In genomic region chr5:168195110-168195509, GRCh38 we compare ENCODE assay signal across 20 cellular contexts.
DNase-seq lines count a peak whose midpoint lies in the region; ATAC-seq, FAIRE-seq and TF ChIP-seq lines count a peak whose summit lies in the region.
"Had no signal": no experiment of that assay in that cellular context is flagged by ENCODE, and none has a peak within 500 bp of the region (broad histone marks: within the 10 kb centered on the region; RNA-seq: fewer than 3 reads in every experiment).

No MANE protein-coding gene starts in this region.

- peak overlapping the region; percentile 68 for H3K27ac Mint-ChIP-seq in neural progenitor cell

- TF ChIP-seq POLR2A in GM12892 (IDR thresholded peaks at IDR 0.05; ENCODE audit: low read depth, low read length) (no peak), H1 (IDR thresholded peaks at IDR 0.05; ENCODE audit: control extremely low read depth in 1 of 2, low read depth in 2 of 2, low read length in 2 of 2) (no peak), esophagus squamous epithelium (IDR thresholded peaks at IDR 0.05) (no peak)

- H3K79me2 ChIP-seq in H1 (ENCODE audit: control insufficient read depth in 1 of 2, insufficient read depth in 2 of 2, low read length in 2 of 2) (no peaks in the 10 kb centered on the region), neural progenitor cell (ENCODE audit: low read depth) (no peaks in the 10 kb centered on the region)

- no peaks in the 10 kb centered on the region; the same call in 1 of the 2 replicates for H3K23me2 ChIP-seq in H1 (ENCODE audit: low read depth, low read length)

- peaks cover 7% of the 10 kb centered on the region for H3K27me3 Mint-ChIP-seq in neural progenitor cell (ENCODE audit: insufficient read depth, low read depth)
- H3K27me3 Mint-ChIP-seq: CD4-positive, CD25-positive, alpha-beta regulatory T cell had no signal

- H2BK12ac ChIP-seq in H1 (ENCODE audit: low read depth, low read length), result no peak overlapping the region

- H3K36me3 Mint-ChIP-seq in neural progenitor cell, result peaks cover 27% of the 10 kb centered on the region
- H3K36me3 Mint-ChIP-seq: CD4-positive, CD25-positive, alpha-beta regulatory T cell had no signal

- peaks cover 46% of the 10 kb centered on the region for H3K4me1 Mint-ChIP-seq in neural progenitor cell
- H3K4me1 Mint-ChIP-seq: CD4-positive, CD25-positive, alpha-beta regulatory T cell had no signal

- no peak overlapping the region for H3K18ac ChIP-seq in H1 (ENCODE audit: extremely low read depth, low read length)

- H2AFZ ChIP-seq in H1 (ENCODE audit: low read length) (no peak overlapping the region), neural progenitor cell (replicated peaks) (no peak overlapping the region)
- H2AFZ ChIP-seq: GM23248 had no signal

- H3K4me3 ChIP-seq in H1 (ENCODE audit: extremely low read depth in 1 of 4, insufficient read depth in 2 of 4, low read depth in 3 of 4, low read length in 4 of 4) (no peak overlapping the region), neural progenitor cell (no peak overlapping the region), esophagus squamous epithelium (no peak overlapping the region)
- H3K4me3 ChIP-seq: GM23248, K562 had no signal

- H2AK5ac ChIP-seq in H1 (ENCODE audit: low read depth, low read length), result no peak overlapping the region

- no peak for ATAC-seq in HG03469 (IDR thresholded peaks at IDR 0.05; ENCODE audit: unreplicated experiment)
- ATAC-seq: K562 had no signal

- no peak for TF ChIP-seq RAD21 in H1 (IDR thresholded peaks at IDR 0.05 in 1 of 2, conservative IDR thresholded peaks at IDR 0.05 in 1 of 2; ENCODE audit: low read depth in 2 of 2, low read length in 2 of 2)

- H3K27ac ChIP-seq in H1 (ENCODE audit: low read depth, low read length), result no peak overlapping the region
- H3K27ac ChIP-seq in neural progenitor cell, result no peak overlapping the region
- H3K27ac ChIP-seq in esophagus squamous epithelium, result no peak overlapping the region
- H3K27ac ChIP-seq: GM23248 had no signal

- no peak overlapping the region for H3K23ac ChIP-seq in H1 (ENCODE audit: insufficient read length)

- in situ Hi-C loops in G401 (cut with HindIII; ENCODE audit: low sequenced_read_pairs), result no loop called here

- H3K9me3 ChIP-seq in H1 (ENCODE audit: insufficient read depth in 2 of 2, low read depth in 1 of 2, low read length in 1 of 2) (no peaks in the 10 kb centered on the region), neural progenitor cell (ENCODE audit: low read depth) (no peaks in the 10 kb centered on the region), esophagus squamous epithelium (no peaks in the 10 kb centered on the region)
- H3K9me3 ChIP-seq: BE2C, Caco-2 had no signal

- DNase-seq in G401 (ENCODE audit: low spot score) (peak; percentile 13), GM12892 (ENCODE audit: insufficient read length) (no peak), H1 (ENCODE audit: low read depth in 1 of 2, low spot score in 2 of 2) (no peak), neural progenitor cell (ENCODE audit: low spot score) (no peak), NCI-H1694 treated with DMSO at 0.1 percent for 48 hours (lab: John Stamatoyannopoulos, UW) (no peak), esophagus squamous epithelium (lab: John Stamatoyannopoulos, UW) (no peak)
- DNase-seq: ACHN; BE2C; C1 segment of cervical spinal cord; Caco-2; CD4-positive, CD25-positive, alpha-beta regulatory T cell; GDM1; GM23248; H7; IMR-90 had no signal

- H3K4me1 ChIP-seq in H1 (replicated peaks in 1 of 4; ENCODE audit: control insufficient read depth in 3 of 4, insufficient read depth in 4 of 4, low read length in 3 of 4) (no peaks in the 10 kb centered on the region), neural progenitor cell (peaks cover 38% of the 10 kb centered on the region), esophagus squamous epithelium (no peaks in the 10 kb centered on the region)
- H3K4me1 ChIP-seq: BE2C, Caco-2 had no signal

- H3K9me3 Mint-ChIP-seq in neural progenitor cell, result no peaks in the 10 kb centered on the region
- H3K9me3 Mint-ChIP-seq: CD4-positive, CD25-positive, alpha-beta regulatory T cell had no signal

- no peak overlapping the region for H2BK120ac ChIP-seq in H1 (replicated peaks; ENCODE audit: low read depth, low read length)

- TF ChIP-seq EP300 in H1 (IDR thresholded peaks at IDR 0.05; ENCODE audit: borderline replicate concordance in 1 of 2, low read depth in 2 of 2, low read length in 2 of 2), result no peak

- peak overlapping the region; percentile 70 for H4K91ac ChIP-seq in H1 (replicated peaks; ENCODE audit: insufficient read length, low read length)

- peak; percentile 33 for FAIRE-seq in GM12892 (lab: Jason Lieb, UNC)
- FAIRE-seq in H1 (lab: Jason Lieb, UNC), result no peak
- FAIRE-seq: A204.1, D721Med, GM19239, K562 had no signal

- H3K14ac ChIP-seq in H1 (ENCODE audit: insufficient read length), result no peak overlapping the region

- TF ChIP-seq CTCF in H1 (IDR thresholded peaks at IDR 0.05; ENCODE audit: control extremely low read depth in 1 of 3, insufficient read depth in 1 of 3, low read depth in 1 of 3, low read length in 3 of 3), result no peak
- TF ChIP-seq CTCF in neural progenitor cell (IDR thresholded peaks at IDR 0.05), result no peak
- TF ChIP-seq CTCF in esophagus squamous epithelium (IDR thresholded peaks at IDR 0.05), result no peak

- no peak overlapping the region for H3K56ac ChIP-seq in H1 (replicated peaks; ENCODE audit: insufficient read length, low read depth, low read length)

- H3K36me3 ChIP-seq in H1 (ENCODE audit: control insufficient read depth in 2 of 4, insufficient read depth in 4 of 4, low read length in 3 of 4), result no peaks in the 10 kb centered on the region
- no peaks in the 10 kb centered on the region for H3K36me3 ChIP-seq in neural progenitor cell
- peaks cover 0 to 5% (median 0%) of the 10 kb centered on the region in 3 donors for H3K36me3 ChIP-seq in esophagus squamous epithelium
- H3K36me3 ChIP-seq: BE2C had no signal

- WGBS in H1 (ENCODE audit: extremely low coverage in 1 of 2, insufficient coverage in 1 of 2, insufficient read length in 1 of 2, insufficient replicate concordance in 2 of 2, low coverage in 1 of 2, low lambda C conversion rate in 2 of 2, missing lambda C conversion rate in 1 of 2), 2 experiments, result 91% methylated on average over 9 of the region's 9 CpGs; no CpG with 5 or more reads in 1 of the 2 experiments
- 87 to 97% methylated on average over 6 to 9 of the region's 9 CpGs for WGBS in esophagus squamous epithelium, 2 donors

- H3K27me3 ChIP-seq in H1 (replicated peaks in 1 of 4; ENCODE audit: control insufficient read depth in 3 of 4, extremely low read depth in 1 of 4, insufficient read depth in 3 of 4, low read length in 3 of 4) (no peaks in the 10 kb centered on the region), neural progenitor cell (no peaks in the 10 kb centered on the region), esophagus squamous epithelium (no peaks in the 10 kb centered on the region)
- H3K27me3 ChIP-seq: BE2C had no signal

- H4K20me1 ChIP-seq in H1 (replicated peaks in 1 of 2; ENCODE audit: control insufficient read depth in 1 of 2, insufficient read depth in 2 of 2, low read length in 2 of 2) (no peaks in the 10 kb centered on the region), neural progenitor cell (ENCODE audit: low read depth) (no peaks in the 10 kb centered on the region)

- no peaks in the 10 kb centered on the region for H3K79me1 ChIP-seq in H1 (ENCODE audit: low read depth, low read length)

- no peak overlapping the region for H4K8ac ChIP-seq in H1 (ENCODE audit: extremely low read depth, insufficient read depth, low read length)

- no peak overlapping the region for H2BK15ac ChIP-seq in H1 (ENCODE audit: low read length)

- no peak overlapping the region for H3K9ac ChIP-seq in H1 (replicated peaks in 1 of 4; ENCODE audit: extremely low read depth in 1 of 4, low read depth in 3 of 4, low read length in 3 of 4)
- no peak overlapping the region for H3K9ac ChIP-seq in neural progenitor cell
- H3K9ac ChIP-seq: GM23248 had no signal

- intact Hi-C loops in esophagus squamous epithelium (cut with DNase I), result no loop called here

- no peak overlapping the region for H2BK5ac ChIP-seq in H1 (ENCODE audit: low read depth, low read length)

- H3F3A ChIP-seq in neural progenitor cell (ENCODE audit: low read depth), result peaks cover 6% of the 10 kb centered on the region

- no peak overlapping the region for H3K4ac ChIP-seq in H1 (replicated peaks; ENCODE audit: insufficient read length, low read depth, low read length)

- CTCF ChIA-PET in H1 (lab: Charles Lee; ENCODE audit: partially characterized antibody), result interaction anchor here (0.6 to 3.0 kb wide), 10 partner anchors 9 to 1146 kb away, joined by 3 to 8 read pairs (median 4); no protein-coding TSS in a partner anchor

- H4K5ac ChIP-seq in H1 (ENCODE audit: insufficient read length, low read depth, low read length), result no peak overlapping the region

- H2BK20ac ChIP-seq in H1 (ENCODE audit: low read length), result no peak overlapping the region

- H3K4me2 ChIP-seq in H1 (ENCODE audit: insufficient read depth in 1 of 2, low read depth in 2 of 2, low read length in 2 of 2) (no peak overlapping the region), neural progenitor cell (peak overlapping the region; percentile 59)

- H3K4me3 Mint-ChIP-seq in neural progenitor cell, result no peak overlapping the region
- H3K4me3 Mint-ChIP-seq: CD4-positive, CD25-positive, alpha-beta regulatory T cell had no signal

- POLR2A ChIA-PET in H1 (lab: Charles Lee; ENCODE audit: partially characterized antibody), result no interaction called here

TF ChIP-seq in H1, 55 proteins besides CTCF, POLR2A, EP300 and RAD21 (continues in another document):
- TF ChIP-seq FOSL1 (IDR thresholded peaks at IDR 0.05; ENCODE audit: insufficient read depth, low read depth, low read length) (no peak), CTBP2 (IDR thresholded peaks at IDR 0.05; ENCODE audit: borderline replicate concordance, insufficient read depth, insufficient read length, low read length) (no peak), JUND (IDR thresholded peaks at IDR 0.05; ENCODE audit: low read length) (no peak), TAF1 (IDR thresholded peaks at IDR 0.05; ENCODE audit: low read depth, low read length) (no peak), CBX8 (IDR thresholded peaks at IDR 0.05; ENCODE audit: borderline replicate concordance, low read depth, low read length) (no peak), ZNF274 (IDR thresholded peaks at IDR 0.05; ENCODE audit: borderline replicate concordance, extremely low read depth, low read length) (no peak), BCL11A (IDR thresholded peaks at IDR 0.05; ENCODE audit: low read depth in 2 of 2, low read length in 2 of 2) (no peak), KDM1A (IDR thresholded peaks at IDR 0.05; ENCODE audit: borderline replicate concordance, low read length) (no peak)
